Comparison of ENCODE assay signal across 1 cellular context in the genomic region with DNA sequence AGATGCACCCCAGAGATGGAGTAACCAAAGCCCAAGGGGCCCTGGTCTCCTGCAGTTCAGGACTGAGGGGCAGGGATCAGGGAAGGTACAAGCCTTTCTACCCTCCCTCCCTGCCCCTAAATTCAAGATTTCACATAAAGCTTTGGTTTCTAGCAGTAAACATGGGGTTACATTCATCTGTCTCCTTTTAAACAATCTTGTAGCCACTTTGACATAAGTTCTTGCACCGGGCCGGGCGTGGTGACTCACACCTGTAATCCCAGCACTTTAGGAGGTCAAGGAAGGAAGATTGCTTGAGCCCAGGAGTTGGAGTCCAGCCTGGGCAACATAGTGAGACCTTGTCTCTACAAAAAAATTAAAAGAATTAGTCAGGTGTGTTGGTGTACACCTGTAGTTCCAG.
A peak's percentile ranks its signal among the peaks of the same experiment; 100 is the strongest.
TF ChIP-seq lines count a peak whose summit lies in the region.

No MANE protein-coding gene starts in this region.

TF ChIP-seq in HepG2, 621 proteins besides CTCF, POLR2A, EP300 and RAD21:
- TF ChIP-seq, protein P1, sequence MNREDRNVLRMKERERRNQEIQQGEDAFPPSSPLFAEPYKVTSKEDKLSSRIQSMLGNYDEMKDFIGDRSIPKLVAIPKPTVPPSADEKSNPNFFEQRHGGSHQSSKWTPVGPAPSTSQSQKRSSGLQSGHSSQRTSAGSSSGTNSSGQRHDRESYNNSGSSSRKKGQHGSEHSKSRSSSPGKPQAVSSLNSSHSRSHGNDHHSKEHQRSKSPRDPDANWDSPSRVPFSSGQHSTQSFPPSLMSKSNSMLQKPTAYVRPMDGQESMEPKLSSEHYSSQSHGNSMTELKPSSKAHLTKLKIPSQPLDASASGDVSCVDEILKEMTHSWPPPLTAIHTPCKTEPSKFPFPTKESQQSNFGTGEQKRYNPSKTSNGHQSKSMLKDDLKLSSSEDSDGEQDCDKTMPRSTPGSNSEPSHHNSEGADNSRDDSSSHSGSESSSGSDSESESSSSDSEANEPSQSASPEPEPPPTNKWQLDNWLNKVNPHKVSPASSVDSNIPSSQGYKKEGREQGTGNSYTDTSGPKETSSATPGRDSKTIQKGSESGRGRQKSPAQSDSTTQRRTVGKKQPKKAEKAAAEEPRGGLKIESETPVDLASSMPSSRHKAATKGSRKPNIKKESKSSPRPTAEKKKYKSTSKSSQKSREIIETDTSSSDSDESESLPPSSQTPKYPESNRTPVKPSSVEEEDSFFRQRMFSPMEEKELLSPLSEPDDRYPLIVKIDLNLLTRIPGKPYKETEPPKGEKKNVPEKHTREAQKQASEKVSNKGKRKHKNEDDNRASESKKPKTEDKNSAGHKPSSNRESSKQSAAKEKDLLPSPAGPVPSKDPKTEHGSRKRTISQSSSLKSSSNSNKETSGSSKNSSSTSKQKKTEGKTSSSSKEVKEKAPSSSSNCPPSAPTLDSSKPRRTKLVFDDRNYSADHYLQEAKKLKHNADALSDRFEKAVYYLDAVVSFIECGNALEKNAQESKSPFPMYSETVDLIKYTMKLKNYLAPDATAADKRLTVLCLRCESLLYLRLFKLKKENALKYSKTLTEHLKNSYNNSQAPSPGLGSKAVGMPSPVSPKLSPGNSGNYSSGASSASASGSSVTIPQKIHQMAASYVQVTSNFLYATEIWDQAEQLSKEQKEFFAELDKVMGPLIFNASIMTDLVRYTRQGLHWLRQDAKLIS (CRISPR knock-in tag; IDR thresholded peaks at IDR 0.05), result no peak
- TF ChIP-seq ZNF7 (CRISPR knock-in tag; IDR thresholded peaks at IDR 0.05), result peak; percentile 58; the same call in 1 of the 2 replicates
- no peak for TF ChIP-seq ZNF775 (CRISPR knock-in tag; IDR thresholded peaks at IDR 0.05; ENCODE audit: borderline replicate concordance)
TF ChIP-seq in HepG2: peak in this region for 1.
